Comparison of ENCODE assay signal across 1 cellular context in genomic region chr3:24450142-24450932, GRCh38.
A peak's percentile ranks its signal among the peaks of the same experiment; 100 is the strongest.
TF ChIP-seq lines count a peak whose summit lies in the region.

No MANE protein-coding gene starts in this region.

TF ChIP-seq in HepG2, 621 proteins besides CTCF, POLR2A, EP300 and RAD21 (continued from another document and continues in another):
- no peak for TF ChIP-seq ZNF318 (CRISPR knock-in tag; IDR thresholded peaks at IDR 0.05)
- no peak for TF ChIP-seq ZNF674 (CRISPR knock-in tag; IDR thresholded peaks at IDR 0.05; ENCODE audit: low read depth)
- TF ChIP-seq PLSCR1 (CRISPR knock-in tag; IDR thresholded peaks at IDR 0.05; ENCODE audit: borderline replicate concordance), result no peak
- no peak; the same call in 1 of the 2 replicates for TF ChIP-seq SALL1 (CRISPR knock-in tag; IDR thresholded peaks at IDR 0.05)
- peak; percentile 81 for TF ChIP-seq ZEB1 (IDR thresholded peaks at IDR 0.05; ENCODE audit: insufficient replicate concordance, low read depth)
- no peak for TF ChIP-seq ZBTB26 (CRISPR knock-in tag; IDR thresholded peaks at IDR 0.05; ENCODE audit: borderline replicate concordance)
- no peak for TF ChIP-seq MED13 (CRISPR knock-in tag; IDR thresholded peaks at IDR 0.05)
- TF ChIP-seq KLF12 (CRISPR knock-in tag; IDR thresholded peaks at IDR 0.05; ENCODE audit: borderline replicate concordance), result no peak
- TF ChIP-seq CCAR2 (optimal IDR thresholded peaks at IDR 0.05; ENCODE audit: low read depth, low read length), result no peak
- no peak for TF ChIP-seq FOXM1 (CRISPR knock-in tag; IDR thresholded peaks at IDR 0.05)
- peak; percentile 74 for TF ChIP-seq FOXO1 (CRISPR knock-in tag; IDR thresholded peaks at IDR 0.05)
- TF ChIP-seq REXO4 (CRISPR knock-in tag; IDR thresholded peaks at IDR 0.05; ENCODE audit: borderline replicate concordance), result no peak
- no peak for TF ChIP-seq ZNF550 (CRISPR knock-in tag; IDR thresholded peaks at IDR 0.05; ENCODE audit: borderline replicate concordance)
- no peak for TF ChIP-seq MXD1 (CRISPR knock-in tag; IDR thresholded peaks at IDR 0.05)
- TF ChIP-seq SETDB1 (CRISPR knock-in tag; IDR thresholded peaks at IDR 0.05; ENCODE audit: borderline replicate concordance), result no peak
- no peak for TF ChIP-seq JUND (CRISPR knock-in tag; IDR thresholded peaks at IDR 0.05)
- TF ChIP-seq ZNF30 (CRISPR knock-in tag; IDR thresholded peaks at IDR 0.05), result no peak
- TF ChIP-seq ZNF335 (CRISPR knock-in tag; IDR thresholded peaks at IDR 0.05), result no peak
- TF ChIP-seq ZBTB3 (CRISPR knock-in tag; IDR thresholded peaks at IDR 0.05; ENCODE audit: borderline replicate concordance, low read depth), result no peak
- TF ChIP-seq CBX1 (IDR thresholded peaks at IDR 0.05; ENCODE audit: low read depth), result no peak
- TF ChIP-seq ZNF274 (CRISPR knock-in tag; IDR thresholded peaks at IDR 0.05), result no peak
- no peak for TF ChIP-seq MED8 (CRISPR knock-in tag; IDR thresholded peaks at IDR 0.05; ENCODE audit: insufficient replicate concordance)
- peak; percentile 92 for TF ChIP-seq ZNF362 (CRISPR knock-in tag; IDR thresholded peaks at IDR 0.05; ENCODE audit: borderline replicate concordance)
- no peak for TF ChIP-seq ZMAT5 (CRISPR knock-in tag; IDR thresholded peaks at IDR 0.05; ENCODE audit: borderline replicate concordance, low read depth)
- TF ChIP-seq GLI4 (CRISPR knock-in tag; IDR thresholded peaks at IDR 0.05; ENCODE audit: borderline replicate concordance), result no peak
- TF ChIP-seq ARHGAP35 (CRISPR knock-in tag; IDR thresholded peaks at IDR 0.05; ENCODE audit: borderline replicate concordance), result no peak
- no peak for TF ChIP-seq RFXAP (CRISPR knock-in tag; IDR thresholded peaks at IDR 0.05; ENCODE audit: borderline replicate concordance)
- no peak for TF ChIP-seq ZFY (CRISPR knock-in tag; IDR thresholded peaks at IDR 0.05)
- TF ChIP-seq MLLT10 (CRISPR knock-in tag; IDR thresholded peaks at IDR 0.05), result no peak
- no peak for TF ChIP-seq CBFB (CRISPR knock-in tag; IDR thresholded peaks at IDR 0.05)
- no peak for TF ChIP-seq FOXP1 (IDR thresholded peaks at IDR 0.05)
- TF ChIP-seq FOXP1 (CRISPR knock-in tag; IDR thresholded peaks at IDR 0.05), result peak; percentile 83
- peak; percentile 66; the same call in 1 of the 2 replicates for TF ChIP-seq ARID2 (CRISPR knock-in tag; IDR thresholded peaks at IDR 0.05; ENCODE audit: borderline replicate concordance)
- TF ChIP-seq RERE (CRISPR knock-in tag; IDR thresholded peaks at IDR 0.05; ENCODE audit: low read depth), result peak; percentile 44; the same call in 1 of the 2 replicates
- no peak for TF ChIP-seq ZBTB7B (CRISPR knock-in tag; IDR thresholded peaks at IDR 0.05)
- no peak for TF ChIP-seq ZNF660 (CRISPR knock-in tag; IDR thresholded peaks at IDR 0.05; ENCODE audit: borderline replicate concordance, low read depth)
- TF ChIP-seq ZNF883 (CRISPR knock-in tag; IDR thresholded peaks at IDR 0.05; ENCODE audit: not compliant biosample characterization), result no peak
- TF ChIP-seq MTERF4 (CRISPR knock-in tag; IDR thresholded peaks at IDR 0.05), result no peak
- TF ChIP-seq RARG (CRISPR knock-in tag; IDR thresholded peaks at IDR 0.05; ENCODE audit: low read depth), result no peak
- TF ChIP-seq TGIF2 (CRISPR knock-in tag; IDR thresholded peaks at IDR 0.05), result no peak; the same call in 1 of the 2 replicates
- TF ChIP-seq ZBTB14 (CRISPR knock-in tag; IDR thresholded peaks at IDR 0.05), result no peak
- TF ChIP-seq TAF15 (IDR thresholded peaks at IDR 0.05; ENCODE audit: low read depth, low read length, poor library complexity, severe bottlenecking), result no peak
- TF ChIP-seq E2F1 (CRISPR knock-in tag; IDR thresholded peaks at IDR 0.05), result 0 out of 2 replicates have a peak, but pooled peaks have one; percentile 27
